ENCODE assay signal across 25 cellular contexts in the genomic region with DNA sequence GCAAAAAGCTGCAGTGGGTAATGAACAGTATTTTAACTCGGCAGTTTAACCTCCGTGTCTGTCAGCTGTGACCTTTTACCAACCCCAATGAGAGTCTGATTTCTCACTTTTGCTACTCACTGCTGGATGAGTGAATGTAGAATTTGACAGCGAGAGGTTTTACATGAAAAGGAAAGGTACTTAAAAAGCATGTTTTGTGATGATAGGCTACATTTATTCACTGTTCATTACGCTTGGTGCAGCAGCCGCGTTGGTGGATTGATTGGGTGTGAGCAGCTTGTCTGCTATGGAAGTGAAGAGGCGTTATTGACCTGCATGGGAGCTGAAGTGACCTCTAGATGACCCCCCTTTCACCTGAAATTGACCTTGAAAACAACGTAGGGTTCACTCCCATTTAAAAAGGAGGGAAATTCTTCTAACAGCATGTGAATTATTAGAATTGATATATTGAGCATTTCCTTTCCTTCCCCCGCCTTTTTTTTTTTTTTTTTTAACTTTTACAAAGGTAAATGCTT.
"Had no signal": no experiment of that assay in that cellular context is flagged by ENCODE, and none has a peak within 500 bp of the region (broad histone marks: within the 10 kb centered on the region; RNA-seq: fewer than 3 reads in every experiment).

No MANE protein-coding gene starts in this region.

- H3K36me3 ChIP-seq: brain microvascular endothelial cell, heart right ventricle, left lung, tibial nerve had no signal

- DNase-seq: activated CD4-positive, alpha-beta memory T cell treated with anti-CD3 and anti-CD28 coated beads, Interleukin-2, amount 10 ng/mL, durations not matched to agents 7 days and 5 days; activated CD4-positive, alpha-beta T cell treated with anti-CD3 and anti-CD28 coated beads, Interleukin-2, amount 10 ng/mL, durations not matched to agents 7 days and 5 days; activated CD4-positive, CD25-positive, alpha-beta regulatory T cell treated with anti-CD3 and anti-CD28 coated beads, Interleukin-2, amount 50 U/mL, for 72 hours; activated CD8-positive, alpha-beta memory T cell treated with anti-CD3 and anti-CD28 coated beads, Interleukin-2, amount 50 U/mL, for 48 hours; activated gamma-delta T cell; activated naive CD4-positive, alpha-beta T cell treated with anti-CD3 and anti-CD28 coated beads, Interleukin-2, amount 10 ng/mL, durations not matched to agents 7 days and 5 days; activated naive CD8-positive, alpha-beta T cell treated with anti-CD3 and anti-CD28 coated beads, Interleukin-2, amount 10 ng/mL, durations not matched to agents 7 days and 5 days; activated T-cell treated with anti-CD3 and anti-CD28 coated beads, Interleukin-2, amount 50 U/mL, for 24 hours; amniotic stem cell; brain microvascular endothelial cell; endodermal cell; foreskin melanocyte; heart right ventricle; left lung; nephron progenitor cell; right cardiac atrium; stimulated activated CD4-positive, alpha-beta T cell treated with anti-CD3 and anti-CD28 coated beads, Interleukin-2, amount 100 ng/mL, for 48 hours; stimulated activated naive CD4-positive, alpha-beta T cell treated with Interleukin-2 at 50 U/mL for 16 hours; T-helper 17 cell; T1000 had no signal

- H3K4me3 ChIP-seq: heart right ventricle, left lung, lung, tibial nerve had no signal

- H3K4me1 ChIP-seq: heart right ventricle, left lung, parathyroid adenoma, tibial nerve had no signal

- FAIRE-seq: astrocyte had no signal

- H3K9ac ChIP-seq: parathyroid adenoma had no signal

- H3K9me3 ChIP-seq: heart right ventricle, left lung, tibial nerve had no signal

- H3K27me3 ChIP-seq: brain microvascular endothelial cell, heart right ventricle, left lung, tibial nerve had no signal

- H3K27ac ChIP-seq: brain microvascular endothelial cell, heart right ventricle, left lung, parathyroid adenoma, tibial nerve had no signal

- H2AFZ ChIP-seq: parathyroid adenoma had no signal

- ATAC-seq: esophagus mucosa, heart right ventricle, left lung, right cardiac atrium, T-helper 17 cell had no signal

- H3K79me2 ChIP-seq: parathyroid adenoma had no signal
